ENCODE assay signal across 20 cellular contexts in the genomic region with DNA sequence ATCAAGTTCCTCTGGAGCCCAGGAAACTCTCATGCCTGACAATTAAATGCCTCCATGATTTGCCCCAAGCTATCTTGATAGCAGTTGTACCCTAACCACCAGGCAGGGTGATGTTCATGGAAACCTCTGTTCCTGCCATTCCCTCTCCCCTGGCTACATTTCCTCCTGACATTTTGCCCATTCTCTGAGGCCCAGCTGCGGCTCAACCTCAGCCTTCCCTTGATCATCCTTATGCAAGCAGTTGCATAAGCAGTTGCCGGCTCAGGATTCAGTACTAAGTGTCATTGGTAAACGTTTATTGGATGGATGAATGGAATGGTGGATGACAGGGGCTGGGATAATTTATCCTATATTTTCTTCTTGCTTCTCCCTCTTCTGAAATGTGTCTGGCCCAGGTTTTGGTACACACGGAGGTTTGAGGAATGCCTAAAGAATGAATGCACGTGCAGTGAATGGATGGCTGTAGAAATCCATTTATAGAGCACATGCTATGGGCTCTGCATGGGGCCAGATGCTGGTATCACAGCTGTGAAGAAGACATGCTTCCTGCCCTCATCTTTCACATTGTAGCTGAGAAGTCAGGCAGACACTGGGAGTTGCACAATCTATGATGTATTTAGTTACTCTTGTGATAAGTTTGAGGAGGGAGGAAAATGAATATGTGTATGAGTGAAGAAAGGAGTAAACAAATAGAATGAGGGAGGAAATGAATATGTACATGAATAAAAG.
"Had no signal": no experiment of that assay in that cellular context is flagged by ENCODE, and none has a peak within 500 bp of the region (broad histone marks: within the 10 kb centered on the region; RNA-seq: fewer than 3 reads in every experiment).

No MANE protein-coding gene starts in this region.

- ATAC-seq: activated CD8-positive, alpha-beta T cell treated with anti-CD3 and anti-CD28 coated beads, Interleukin-2, amount 10 ng/mL, durations not matched to agents 7 days and 5 days; left lung; naive thymus-derived CD4-positive, alpha-beta T cell; WTC11 had no signal

- H3K4me1 ChIP-seq: left lung, parathyroid adenoma had no signal

- H3K9me3 ChIP-seq: left lung, neutrophil, tibial nerve had no signal

- H3K27me3 ChIP-seq: brain microvascular endothelial cell, hepatocyte, left lung, tibial nerve had no signal

- H3K36me3 ChIP-seq: brain microvascular endothelial cell, left lung, neutrophil, tibial nerve had no signal

- H3K4me3 ChIP-seq: hepatocyte, left lung, skin epidermis, tibial nerve had no signal

- H3K27ac ChIP-seq: brain microvascular endothelial cell, left lung, neutrophil, parathyroid adenoma, skin epidermis, tibial nerve had no signal

- DNase-seq: activated CD4-positive, alpha-beta T cell treated with anti-CD3 and anti-CD28 coated beads for 4 hours; activated CD8-positive, alpha-beta memory T cell treated with anti-CD3 and anti-CD28 coated beads, Interleukin-2, amount 50 U/mL, for 4 hours; activated CD8-positive, alpha-beta T cell treated with anti-CD3 and anti-CD28 coated beads, Interleukin-2, amount 10 ng/mL, durations not matched to agents 7 days and 5 days; activated T-cell treated with anti-CD3 and anti-CD28 coated beads, Interleukin-2, amount 50 U/mL, for 48 hours; brain microvascular endothelial cell; endodermal cell; left lung; naive thymus-derived CD4-positive, alpha-beta T cell; retina; stimulated activated CD4-positive, alpha-beta T cell treated with anti-CD3 and anti-CD28 coated beads, Interleukin-4, amount 100 ng/mL, for 4 hours; stimulated activated CD8-positive, alpha-beta memory T cell treated with anti-CD3 and anti-CD28 coated beads, Interleukin-4, amount 100 ng/mL, for 48 hours; stimulated activated naive CD4-positive, alpha-beta T cell treated with Interleukin-2 at 50 U/mL for 16 hours; substantia nigra; T-helper 2 cell had no signal
